2 cellular contexts compared by ENCODE assay signal in genomic region chr17:68231131-68231530, GRCh38. TPM values are rescaled to one million over a fixed set of nuclear protein-coding genes. Genes with fewer than 3 reads are reported as not detected.
"Had no signal": no experiment of that assay in that cellular context is flagged by ENCODE, and none has a peak within 500 bp of the region (broad histone marks: within the 10 kb centered on the region; RNA-seq: fewer than 3 reads in every experiment).

No MANE protein-coding gene starts in this region.

RNA-seq across cellular contexts. Expression of gene SLC16A6, which starts 59.8 kb away (rescaled TPM):
- total RNA-seq: SJSA1 had no signal
- polyA plus RNA-seq: SK-N-SH had no signal
